In the genomic region with DNA sequence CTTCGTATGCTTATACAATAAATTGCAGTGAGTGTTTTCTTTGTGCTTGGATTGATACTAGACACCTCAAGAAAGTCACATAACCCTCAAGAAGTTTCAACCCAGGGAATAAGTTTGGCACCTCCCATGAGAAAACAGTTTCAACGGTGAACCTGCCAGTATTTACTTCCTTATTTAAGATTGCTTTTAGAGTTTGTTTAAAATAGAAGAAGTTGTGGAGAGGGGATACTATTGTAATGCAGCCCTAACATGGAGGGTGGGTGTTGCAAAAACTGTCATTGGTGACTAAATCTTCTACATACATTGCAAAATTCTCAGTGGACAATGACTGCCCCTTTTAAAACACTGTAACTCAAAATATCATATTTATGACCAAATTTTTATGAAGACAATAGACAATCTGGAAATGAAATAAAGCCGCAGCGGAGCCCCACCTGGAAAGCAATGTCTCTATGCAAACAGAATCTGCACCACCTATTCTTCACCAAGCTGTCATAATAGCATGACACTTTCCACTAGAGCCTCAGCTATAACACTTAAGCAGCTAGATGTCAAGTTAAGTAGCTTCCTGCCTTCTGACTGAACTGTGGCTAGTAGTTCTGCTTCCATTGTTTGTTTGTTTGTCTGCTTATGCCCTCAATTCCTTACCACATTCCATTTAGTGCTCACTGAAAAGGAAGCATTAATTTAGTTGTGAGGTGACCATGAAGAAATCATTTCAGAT, we compare ENCODE assay signal across 24 cellular contexts.
DNase-seq lines count a peak whose midpoint lies in the region; ATAC-seq, FAIRE-seq and TF ChIP-seq lines count a peak whose summit lies in the region.
"Had no signal": no experiment of that assay in that cellular context is flagged by ENCODE, and none has a peak within 500 bp of the region (broad histone marks: within the 10 kb centered on the region; RNA-seq: fewer than 3 reads in every experiment).

No MANE protein-coding gene starts in this region.

- H3K4me3 ChIP-seq in GM12878 (no peak overlapping the region), stomach (no peak overlapping the region), GM23248 (no peak overlapping the region)
- H3K4me3 ChIP-seq: colonic mucosa, hepatocyte, smooth muscle cell had no signal

- H2AFZ ChIP-seq in GM12878 (ENCODE audit: control insufficient read depth, low read depth, low read length) (no peak overlapping the region), H9 (ENCODE audit: low read length) (no peak overlapping the region), GM23248 (no peak overlapping the region)
- H2AFZ ChIP-seq: hepatocyte had no signal

- FAIRE-seq in GM12878 (lab: Jason Lieb, UNC), result no peak
- FAIRE-seq: RCC 7860 had no signal

- TF ChIP-seq EP300 in GM12878 (IDR thresholded peaks at IDR 0.05; ENCODE audit: borderline replicate concordance in 1 of 2, control insufficient read depth in 1 of 2, low read depth in 2 of 2, low read length in 2 of 2) (no peak), stomach (IDR thresholded peaks at IDR 0.05) (no peak)

- ATAC-seq in CD4-positive, alpha-beta T cell (ENCODE audit: poor library complexity), result no peak
- ATAC-seq in GM12878, result 0 out of 3 replicates have a peak, but pooled peaks have one; percentile 17
- ATAC-seq: SK-N-SH treated with all-trans-retinoic acid at 6 μM for 48 hours had no signal

- DNase-seq in CD4-positive, alpha-beta T cell, result no peak
- DNase-seq in KBM-7 (peak; percentile 85), NOMO-1 treated with DMSO at 0.1 percent for 48 hours (lab: John Stamatoyannopoulos, UW; ENCODE audit: unreplicated experiment) (peak; percentile 82), GM12878 (ENCODE audit: low read depth, low spot score) (no peak), stomach (no peak), H9 (no peak), GM23248 (no peak)
- no peak for DNase-seq in stimulated activated CD8-positive, alpha-beta memory T cell treated with anti-CD3 and anti-CD28 coated beads, Interleukin-4, amount 100 ng/mL, for 48 hours
- DNase-seq: activated CD4-positive, alpha-beta T cell treated with anti-CD3 and anti-CD28 coated beads, Interleukin-2, amount 50 U/mL, for 48 hours; activated naive CD4-positive, alpha-beta T cell treated with anti-CD3 and anti-CD28 coated beads for 36 hours; Caco-2; colonic mucosa; EL; HFFc6; islet precursor cell; NCI-H2029; NCI-H748 treated with DMSO at 0.1 percent for 48 hours; stimulated activated CD4-positive, alpha-beta T cell treated with anti-CD3 and anti-CD28 coated beads, Interleukin-4, amount 100 ng/mL, for 4 hours had no signal

- H2BK12ac ChIP-seq in H9 (ENCODE audit: insufficient read length, low read depth, low read length), result no peak overlapping the region

- H3F3A ChIP-seq in GM23248 (ENCODE audit: insufficient read depth), result no peaks in the 10 kb centered on the region

- BruUV-seq in GM12878 (replicated peaks; lab: Mats Ljungman, UMichigan), result no TSS peak

- H3K18ac ChIP-seq in H9 (ENCODE audit: insufficient read length, low read depth, low read length), result no peak overlapping the region

- peaks cover 39% of the 10 kb centered on the region for H3K4me1 Mint-ChIP-seq in CD4-positive, alpha-beta T cell (ENCODE audit: low read depth)
- H3K4me1 Mint-ChIP-seq in H9, result no peaks in the 10 kb centered on the region

- no peaks in the 10 kb centered on the region for H3K4me1 ChIP-seq in GM12878 (ENCODE audit: control insufficient read depth, insufficient read depth, low read length)
- no peaks in the 10 kb centered on the region for H3K4me1 ChIP-seq in stomach
- no peaks in the 10 kb centered on the region for H3K4me1 ChIP-seq in H9 (ENCODE audit: insufficient read depth, low read length)
- H3K4me1 ChIP-seq in GM23248 (ENCODE audit: insufficient read depth), result peaks cover 8% of the 10 kb centered on the region
- H3K4me1 ChIP-seq: Caco-2, colonic mucosa had no signal

- no peak overlapping the region for H4K5ac ChIP-seq in H9 (ENCODE audit: insufficient read length, low read depth, low read length)

- no peak overlapping the region for H3T11ph ChIP-seq in H9 (ENCODE audit: low read length)

- TF ChIP-seq CTCF in CD4-positive, alpha-beta T cell (IDR thresholded peaks at IDR 0.05), result no peak
- TF ChIP-seq CTCF in GM12878 (IDR thresholded peaks at IDR 0.05 in 2 of 3, conservative IDR thresholded peaks at IDR 0.05 in 1 of 3; ENCODE audit: control insufficient read depth in 2 of 3, extremely low read depth in 1 of 3, insufficient read depth in 1 of 3, low read depth in 3 of 3, low read length in 3 of 3), result no peak
- no peak for TF ChIP-seq CTCF in stomach (IDR thresholded peaks at IDR 0.05)
- no peak for TF ChIP-seq CTCF in H9 (conservative IDR thresholded peaks at IDR 0.05)

- H4K91ac ChIP-seq in H9 (ENCODE audit: insufficient read length, low read depth, low read length), result no peak overlapping the region

- H3K4me2 ChIP-seq in GM12878 (ENCODE audit: control insufficient read depth, insufficient read depth), result no peak overlapping the region
- H3K4me2 ChIP-seq in H9 (ENCODE audit: insufficient read depth, insufficient read length, low read length), result no peak overlapping the region
- H3K4me2 ChIP-seq in GM23248 (ENCODE audit: unreplicated experiment), result no peak overlapping the region
- H3K4me2 ChIP-seq: hepatocyte, smooth muscle cell had no signal

- H3K27ac ChIP-seq in CD4-positive, alpha-beta T cell (ENCODE audit: low read depth, low read length), result no peak overlapping the region
- H3K27ac ChIP-seq in GM12878 (ENCODE audit: control insufficient read depth, insufficient read depth) (no peak overlapping the region), stomach (no peak overlapping the region), H9 (ENCODE audit: insufficient read length, low read depth, low read length) (no peak overlapping the region), GM23248 (no peak overlapping the region)
- H3K27ac ChIP-seq: colonic mucosa, hepatocyte had no signal

- in situ Hi-C loops in KBM-7 (cut with MboI; ENCODE audit: low pct_unique_long_range_greater_than_20kb, low sequenced_read_pairs) (no loop called here), GM12878 (cut with MboI) (no loop called here), GM23248 (cut with MboI) (no loop called here)

- no peak overlapping the region for H4K8ac ChIP-seq in H9 (replicated peaks; ENCODE audit: insufficient read length, low read depth, low read length)

- H4K20me1 ChIP-seq in GM12878 (ENCODE audit: control insufficient read depth, insufficient read depth) (no peaks in the 10 kb centered on the region), H9 (ENCODE audit: control insufficient read depth, insufficient read depth, insufficient read length) (no peaks in the 10 kb centered on the region), GM23248 (ENCODE audit: insufficient read depth) (no peaks in the 10 kb centered on the region)

- no peak overlapping the region for H2AK5ac ChIP-seq in H9 (ENCODE audit: insufficient read length, low read length)

- POLR2A ChIA-PET in CD4-positive, alpha-beta T cell (lab: Charles Lee), result no interaction called here
- POLR2A ChIA-PET in GM12878 (lab: Charles Lee), result interaction anchor here (0.6 kb wide), 1 partner anchor 68 kb away, joined by 3 read pairs; no protein-coding TSS in a partner anchor

- CTCF ChIA-PET in CD4-positive, alpha-beta T cell (lab: Charles Lee), result no interaction called here
- CTCF ChIA-PET in GM12878 (lab: Yijun Ruan, JAX), result interaction anchor here (1.2 kb wide), 1 partner anchor 8 kb away, joined by 3 read pairs; no protein-coding TSS in a partner anchor

- H3K23ac ChIP-seq in H9 (ENCODE audit: insufficient read length, low read depth, low read length), result no peak overlapping the region

- H3K79me2 ChIP-seq in GM12878 (ENCODE audit: control insufficient read depth, insufficient read depth, low read length) (no peaks in the 10 kb centered on the region), H9 (ENCODE audit: insufficient read depth, low read length) (0 out of 2 replicates have a peak, but pooled peaks cover 1% of the 10 kb centered on the region), GM23248 (ENCODE audit: insufficient read depth) (no peaks in the 10 kb centered on the region)
- H3K79me2 ChIP-seq: hepatocyte had no signal

- no peak overlapping the region for H2BK5ac ChIP-seq in H9 (ENCODE audit: insufficient read length, low read length)

- peaks cover 2 to 7% of the 10 kb centered on the region in 2 experiments; a peak in 2 of 4 replicates for H3K36me3 ChIP-seq in GM12878 (ENCODE audit: control insufficient read depth in 2 of 2, insufficient read depth in 2 of 2, low read length in 1 of 2)
- peaks cover 0 to 12% (median 6%) of the 10 kb centered on the region in 4 donors for H3K36me3 ChIP-seq in stomach
- no peaks in the 10 kb centered on the region for H3K36me3 ChIP-seq in GM23248 (ENCODE audit: low read depth)
- H3K36me3 ChIP-seq: colonic mucosa had no signal

- no peak overlapping the region for H2BK20ac ChIP-seq in H9 (ENCODE audit: low read depth, low read length, poor library complexity, severe bottlenecking)

- no peak overlapping the region for H3K14ac ChIP-seq in H9 (ENCODE audit: insufficient read depth, low read length)

- H3K4ac ChIP-seq in H9 (ENCODE audit: low read depth, low read length), result no peak overlapping the region

- H3K9me2 ChIP-seq in GM23248 (ENCODE audit: insufficient read depth), result no peaks in the 10 kb centered on the region

- no peak overlapping the region for H2BK15ac ChIP-seq in H9 (ENCODE audit: low read depth, low read length)

- no peaks in the 10 kb centered on the region for H3K79me1 ChIP-seq in H9 (ENCODE audit: insufficient read depth, low read depth, low read length, poor library complexity, severe bottlenecking)

- intact Hi-C loops in CD4-positive, alpha-beta T cell (cut with DNase I, micrococcal nuclease), result no loop called here
- intact Hi-C loops in GM12878 (cut with micrococcal nuclease; ENCODE audit: unreplicated experiment), result no loop called here
- intact Hi-C loops in stomach (cut with DNase I; ENCODE audit: low total_unique reads), result no loop called here

- H3K4me3 Mint-ChIP-seq in CD4-positive, alpha-beta T cell, result no peak overlapping the region
- no peak overlapping the region for H3K4me3 Mint-ChIP-seq in H9
- H3K4me3 Mint-ChIP-seq: activated naive CD4-positive, alpha-beta T cell treated with anti-CD3 and anti-CD28 coated beads for 36 hours; HFFc6; memory B cell; nephron had no signal

- no peaks in the 10 kb centered on the region for H3K27me3 Mint-ChIP-seq in CD4-positive, alpha-beta T cell
- peaks cover 1% of the 10 kb centered on the region for H3K27me3 Mint-ChIP-seq in H9 (ENCODE audit: low read depth)
- H3K27me3 Mint-ChIP-seq: memory B cell had no signal

- RAD21 ChIA-PET in GM12878 (lab: Charles Lee; ENCODE audit: unreplicated experiment), result interaction anchor here (1.3 kb wide), 1 partner anchor 77 kb away, joined by 3 read pairs; no protein-coding TSS in a partner anchor

- TF ChIP-seq POLR2A in GM12878 (IDR thresholded peaks at IDR 0.05; ENCODE audit: low read depth, low read length) (no peak), stomach (IDR thresholded peaks at IDR 0.05) (no peak)

- peaks cover 28% of the 10 kb centered on the region for H3K36me3 Mint-ChIP-seq in CD4-positive, alpha-beta T cell (ENCODE audit: low read depth)
- H3K36me3 Mint-ChIP-seq in H9 (ENCODE audit: insufficient read depth in 1 of 3, low read depth in 3 of 3), result peaks cover 0 to under 1% (median 0%) of the 10 kb centered on the region in 3 experiments; a peak in 2 of 7 replicates

- H3K56ac ChIP-seq in H9 (ENCODE audit: insufficient read length, low read depth, low read length), result no peak overlapping the region

- peak overlapping the region; percentile 16 for H3K27ac Mint-ChIP-seq in CD4-positive, alpha-beta T cell
- H3K27ac Mint-ChIP-seq in H9, result no peak overlapping the region
- H3K27ac Mint-ChIP-seq: activated naive CD4-positive, alpha-beta T cell treated with anti-CD3 and anti-CD28 coated beads for 36 hours; HFFc6; memory B cell; nephron had no signal

- H3K9me3 ChIP-seq in CD4-positive, alpha-beta T cell (ENCODE audit: control insufficient read depth, low read length), result no peaks in the 10 kb centered on the region
- H3K9me3 ChIP-seq in GM12878 (replicated peaks; ENCODE audit: control insufficient read depth, insufficient read depth, low read length) (no peaks in the 10 kb centered on the region), stomach (no peaks in the 10 kb centered on the region), H9 (ENCODE audit: control insufficient read depth, low read depth, low read length) (no peaks in the 10 kb centered on the region), GM23248 (ENCODE audit: low read depth) (no peaks in the 10 kb centered on the region)
- H3K9me3 ChIP-seq: Caco-2, colonic mucosa had no signal

- TF ChIP-seq RAD21 in GM12878 (IDR thresholded peaks at IDR 0.05; ENCODE audit: insufficient read depth, low read depth, low read length), result no peak

- H3K23me2 ChIP-seq in H9 (ENCODE audit: insufficient read length, low read depth, low read length, poor library complexity, severe bottlenecking), result no peaks in the 10 kb centered on the region

- WGBS in GM12878 (ENCODE audit: insufficient coverage, insufficient replicate concordance, low lambda C conversion rate, missing lambda C conversion rate), result 61% methylated on average over 4 of the region's 4 CpGs
- 61 to 75% (median 65%) methylated on average over 4 of the region's 4 CpGs for WGBS in stomach, 5 donors
- no CpG with 5 or more reads among the region's 4 CpGs for WGBS in H9 (ENCODE audit: extremely low coverage, insufficient read length, low lambda C conversion rate)
- 96 to 98% methylated on average over 4 of the region's 4 CpGs for WGBS in GM23248 (ENCODE audit: low coverage in 1 of 2, low lambda C conversion rate in 2 of 2, missing lambda C conversion rate in 2 of 2), 2 experiments

- no peak overlapping the region for H2BK120ac ChIP-seq in H9 (ENCODE audit: low read depth, low read length, poor library complexity, severe bottlenecking)

- H3K9me3 Mint-ChIP-seq in CD4-positive, alpha-beta T cell, result no peaks in the 10 kb centered on the region
- H3K9me3 Mint-ChIP-seq in H9, result no peaks in the 10 kb centered on the region
- H3K9me3 Mint-ChIP-seq: HFFc6, memory B cell, nephron had no signal

- SMC1A ChIA-PET in GM12878 (lab: Charles Lee; ENCODE audit: uncharacterized antibody, unreplicated experiment), result interaction anchor here (0.8 to 2.8 kb wide), 4 partner anchors 10 to 70 kb away, joined by 3 to 13 read pairs (median 4); no protein-coding TSS in a partner anchor

- H3K9ac ChIP-seq in GM12878 (ENCODE audit: control insufficient read depth, insufficient read depth, low read length), result no peak overlapping the region
- H3K9ac ChIP-seq in H9 (ENCODE audit: extremely low read depth, insufficient read length, low read length), result no peak overlapping the region
- H3K9ac ChIP-seq in GM23248, result no peak overlapping the region

- no peaks in the 10 kb centered on the region for H3K27me3 ChIP-seq in CD4-positive, alpha-beta T cell (ENCODE audit: control insufficient read depth, insufficient read depth, low read length)
- H3K27me3 ChIP-seq in GM12878 (replicated peaks in 1 of 2; ENCODE audit: control insufficient read depth in 2 of 2, insufficient read depth in 2 of 2, low read length in 1 of 2) (no peaks in the 10 kb centered on the region), stomach (no peaks in the 10 kb centered on the region), H9 (ENCODE audit: insufficient read depth, low read length) (no peaks in the 10 kb centered on the region), GM23248 (replicated peaks; ENCODE audit: insufficient read depth) (no peaks in the 10 kb centered on the region)
- H3K27me3 ChIP-seq: colonic mucosa, hepatocyte had no signal

Comparison
In these comparisons a context has a peak if more than half of its experiments do, and no peak if none do; other contexts are left out.
1. DNase-seq: peak in KBM-7 (single experiment) and NOMO-1 treated with DMSO at 0.1 percent for 48 hours (single experiment); none in CD4-positive, alpha-beta T cell (0 of 10), GM12878 (single experiment), stomach (single experiment), stimulated activated CD8-positive, alpha-beta memory T cell treated with anti-CD3 and anti-CD28 coated beads, Interleukin-4, amount 100 ng/mL, for 48 hours (single experiment), H9 (single experiment) and GM23248 (single experiment).